ENCODE assay signal across 12 cellular contexts in the genomic region with DNA sequence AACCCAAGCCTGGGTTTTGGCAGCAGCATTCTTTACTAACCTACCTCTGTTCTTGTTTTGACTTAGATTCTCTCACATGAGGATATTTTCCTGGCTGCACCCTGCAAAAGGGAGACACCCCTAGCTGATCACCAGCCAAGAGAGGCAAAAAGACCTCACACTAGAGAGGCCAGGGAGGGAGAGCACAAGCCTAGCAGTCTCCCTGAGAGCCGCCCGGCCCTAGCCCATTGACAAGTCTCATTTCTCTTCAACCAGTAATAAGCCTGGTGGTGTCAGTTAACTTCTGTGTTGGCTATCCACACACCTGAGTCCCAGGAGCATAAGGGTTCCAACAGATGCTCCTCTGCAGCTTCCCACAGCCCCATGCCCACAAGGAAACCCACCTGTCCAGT. TPM values are rescaled to one million over a fixed set of nuclear protein-coding genes. Genes with fewer than 3 reads are reported as not detected.
DNase-seq lines count a peak whose midpoint lies in the region; ATAC-seq and TF ChIP-seq lines count a peak whose summit lies in the region.
"Had no signal": no experiment of that assay in that cellular context is flagged by ENCODE, and none has a peak within 500 bp of the region (broad histone marks: within the 10 kb centered on the region; RNA-seq: fewer than 3 reads in every experiment).

No MANE protein-coding gene starts in this region.

- CTCF ChIA-PET in activated CD8-positive, alpha-beta T cell treated with anti-CD3 and anti-CD28 coated beads for 36 hours (lab: Charles Lee), result interaction anchor here (0.7 to 11.3 kb wide), 9 partner anchors 11 to 175 kb away, joined by 3 to 83 read pairs (median 5); partner anchors contain the start of genes DRC3, RAI1, SREBF1 and TOM1L2

- H3K4me1 ChIP-seq in thyroid gland, result peaks cover 55 to 76% of the 10 kb centered on the region in 2 donors

- no peaks in the 10 kb centered on the region for H3K9me3 ChIP-seq in thyroid gland

- H3K9me3 Mint-ChIP-seq in activated naive CD8-positive, alpha-beta T cell (ENCODE audit: low read depth), result no peaks in the 10 kb centered on the region
- no peaks in the 10 kb centered on the region for H3K9me3 Mint-ChIP-seq in activated naive CD8-positive, alpha-beta T cell treated with anti-CD3 and anti-CD28 coated beads, Interleukin-2, amount 50 U/mL, for 24 hours
- no peaks in the 10 kb centered on the region for H3K9me3 Mint-ChIP-seq in activated CD8-positive, alpha-beta T cell treated with anti-CD3 and anti-CD28 coated beads for 36 hours
- H3K9me3 Mint-ChIP-seq: IgD-negative memory B cell had no signal

- POLR2A ChIA-PET in activated CD8-positive, alpha-beta T cell treated with anti-CD3 and anti-CD28 coated beads for 36 hours (lab: Charles Lee), result interaction anchor here (1.0 to 19.1 kb wide), 7 partner anchors 9 to 183 kb away, joined by 3 to 617 read pairs (median 7); partner anchors contain the start of genes ATPAF2, GID4 and SREBF1

- H3K4me1 Mint-ChIP-seq in activated naive CD8-positive, alpha-beta T cell (ENCODE audit: low read depth), result peaks cover 60% of the 10 kb centered on the region
- H3K4me1 Mint-ChIP-seq in activated naive CD8-positive, alpha-beta T cell treated with anti-CD3 and anti-CD28 coated beads, Interleukin-2, amount 50 U/mL, for 24 hours, result peaks cover 62% of the 10 kb centered on the region
- H3K4me1 Mint-ChIP-seq in activated CD8-positive, alpha-beta T cell treated with anti-CD3 and anti-CD28 coated beads for 36 hours (ENCODE audit: low read depth), result peaks cover 61% of the 10 kb centered on the region

- H3K27ac ChIP-seq in layer of hippocampus (ENCODE audit: low read depth, low read length), result peak overlapping the region; percentile 47
- peak overlapping the region; percentile 63 to 76 (median 67) for H3K27ac ChIP-seq in thyroid gland

- no peak for TF ChIP-seq POLR2A in thyroid gland (IDR thresholded peaks at IDR 0.05)

- no peak for DNase-seq in activated naive CD8-positive, alpha-beta T cell treated with anti-CD3 and anti-CD28 coated beads, Interleukin-2, amount 50 U/mL, for 24 hours
- DNase-seq in activated CD8-positive, alpha-beta T cell treated with anti-CD3 and anti-CD28 coated beads for 36 hours, result no peak
- no peak for DNase-seq in thyroid gland
- no peak for DNase-seq in NOMO-1 treated with dmso at 0.1 percent for 144 hours (lab: John Stamatoyannopoulos, UW; ENCODE audit: unreplicated experiment)
- no peak for DNase-seq in NCI-H2227 treated with DMSO at 0.1 percent for 48 hours (lab: John Stamatoyannopoulos, UW)
- DNase-seq: NCI-H2081 treated with DMSO at 0.1 percent for 48 hours, SW 1271 had no signal

- ATAC-seq in activated naive CD8-positive, alpha-beta T cell treated with anti-CD3 and anti-CD28 coated beads, Interleukin-2, amount 50 U/mL, for 24 hours, result no peak
- no peak for ATAC-seq in activated CD8-positive, alpha-beta T cell treated with anti-CD3 and anti-CD28 coated beads for 36 hours
- ATAC-seq in activated CD4-positive, CD25-positive, alpha-beta regulatory T cell treated with anti-CD3 and anti-CD28 coated beads, Interleukin-2, amount 50 U/mL, for 24 hours, result no peak

- H3K4me3 ChIP-seq in thyroid gland (replicated peaks in 1 of 3), result no peak overlapping the region
- H3K4me3 ChIP-seq: dorsolateral prefrontal cortex had no signal

- intact Hi-C loops in activated CD8-positive, alpha-beta T cell treated with anti-CD3 and anti-CD28 coated beads for 36 hours (cut with micrococcal nuclease), result loop anchor here (5.0 kb wide), 1 partner anchor 173 kb away; the partner anchor contains the start of gene RAI1
- intact Hi-C loops in thyroid gland (cut with DNase I), result loop anchor here (10.0 kb wide), 1 partner anchor 179 kb away; the partner anchor contains the start of genes ATPAF2 and GID4

- H3K36me3 Mint-ChIP-seq in activated naive CD8-positive, alpha-beta T cell, result no peaks in the 10 kb centered on the region
- no peaks in the 10 kb centered on the region for H3K36me3 Mint-ChIP-seq in activated naive CD8-positive, alpha-beta T cell treated with anti-CD3 and anti-CD28 coated beads, Interleukin-2, amount 50 U/mL, for 24 hours (ENCODE audit: low read depth)
- H3K36me3 Mint-ChIP-seq in activated CD8-positive, alpha-beta T cell treated with anti-CD3 and anti-CD28 coated beads for 36 hours (ENCODE audit: low read depth), result peaks cover 1% of the 10 kb centered on the region
- H3K36me3 Mint-ChIP-seq: IgD-negative memory B cell had no signal

- H3K27me3 ChIP-seq in layer of hippocampus (ENCODE audit: control insufficient read depth, insufficient read depth, low read length), result no peaks in the 10 kb centered on the region
- no peaks in the 10 kb centered on the region for H3K27me3 ChIP-seq in thyroid gland
- H3K27me3 ChIP-seq: dorsolateral prefrontal cortex had no signal

- no peaks in the 10 kb centered on the region for H3K27me3 Mint-ChIP-seq in activated naive CD8-positive, alpha-beta T cell
- H3K27me3 Mint-ChIP-seq in activated naive CD8-positive, alpha-beta T cell treated with anti-CD3 and anti-CD28 coated beads, Interleukin-2, amount 50 U/mL, for 24 hours, result no peaks in the 10 kb centered on the region
- H3K27me3 Mint-ChIP-seq in activated CD8-positive, alpha-beta T cell treated with anti-CD3 and anti-CD28 coated beads for 36 hours, result no peaks in the 10 kb centered on the region
- H3K27me3 Mint-ChIP-seq: IgD-negative memory B cell had no signal

- H3K27ac Mint-ChIP-seq in activated naive CD8-positive, alpha-beta T cell, result no peak overlapping the region
- no peak overlapping the region for H3K27ac Mint-ChIP-seq in activated naive CD8-positive, alpha-beta T cell treated with anti-CD3 and anti-CD28 coated beads, Interleukin-2, amount 50 U/mL, for 24 hours
- peak overlapping the region; percentile 86 for H3K27ac Mint-ChIP-seq in activated CD8-positive, alpha-beta T cell treated with anti-CD3 and anti-CD28 coated beads for 36 hours
- H3K27ac Mint-ChIP-seq: IgD-negative memory B cell had no signal

- peak overlapping the region; percentile 7 for H3K4me3 Mint-ChIP-seq in activated naive CD8-positive, alpha-beta T cell
- no peak overlapping the region for H3K4me3 Mint-ChIP-seq in activated naive CD8-positive, alpha-beta T cell treated with anti-CD3 and anti-CD28 coated beads, Interleukin-2, amount 50 U/mL, for 24 hours
- no peak overlapping the region for H3K4me3 Mint-ChIP-seq in activated CD8-positive, alpha-beta T cell treated with anti-CD3 and anti-CD28 coated beads for 36 hours
- H3K4me3 Mint-ChIP-seq: IgD-negative memory B cell had no signal

- no peaks in the 10 kb centered on the region for H3K36me3 ChIP-seq in thyroid gland

- TF ChIP-seq CTCF in activated CD8-positive, alpha-beta T cell treated with anti-CD3 and anti-CD28 coated beads for 36 hours (IDR thresholded peaks at IDR 0.05), result no peak
- no peak for TF ChIP-seq CTCF in thyroid gland (IDR thresholded peaks at IDR 0.05)

- WGBS in thyroid gland, 2 donors, result 41 to 51% methylated on average over 2 of the region's 2 CpGs

RNA-seq across cellular contexts. Expression of gene SREBF1, which starts 18.5 kb away (rescaled TPM):
- 100 to 1,000 TPM; 103 to 116 TPM for total RNA-seq in activated CD8-positive, alpha-beta T cell treated with anti-CD3 and anti-CD28 coated beads for 36 hours
- 10 to 100 TPM; 44.6 to 89.4 (median 63.0) TPM for total RNA-seq in thyroid gland
